Comparison of ENCODE assay signal across 8 cellular contexts in genomic region chr2:18559531-18559930, GRCh38. TPM values are rescaled to one million over a fixed set of nuclear protein-coding genes. Genes with fewer than 3 reads are reported as not detected.
DNase-seq lines count a peak whose midpoint lies in the region; ATAC-seq, FAIRE-seq and TF ChIP-seq lines count a peak whose summit lies in the region.

No MANE protein-coding gene starts in this region.

- DNase-seq in GM12892 (ENCODE audit: insufficient read length) (no peak), NB4 (ENCODE audit: low read depth) (no peak), dorsolateral prefrontal cortex (no peak), NCI-H446 (lab: John Stamatoyannopoulos, UW) (no peak)
- no peak for DNase-seq in natural killer cell treated with Interleukin-12 subunit alpha and Interleukin-12 subunit beta and Interleukin-15 and Interleukin-18, amount 100 ng/mL, for 72 hours (ENCODE audit: low spot score)

- H3K27me3 Mint-ChIP-seq in natural killer cell treated with Interleukin-12 subunit alpha and Interleukin-12 subunit beta and Interleukin-15 and Interleukin-18, amount 100 ng/mL, for 72 hours, result no peaks in the 10 kb centered on the region

- H3K4me1 Mint-ChIP-seq in natural killer cell treated with Interleukin-12 subunit alpha and Interleukin-12 subunit beta and Interleukin-15 and Interleukin-18, amount 100 ng/mL, for 72 hours (ENCODE audit: low read depth in 2 of 2), result peaks cover 19 to 21% of the 10 kb centered on the region in 2 donors

- no peak for TF ChIP-seq CTCF in NB4 (IDR thresholded peaks at IDR 0.05; ENCODE audit: low read depth, low read length)
- no peak for TF ChIP-seq CTCF in dorsolateral prefrontal cortex (IDR thresholded peaks at IDR 0.05 in 54 of 56, conservative IDR thresholded peaks at IDR 0.05 in 2 of 56; ENCODE audit: low read depth in 1 of 56, partially characterized antibody in 56 of 56)

- peaks cover 9% of the 10 kb centered on the region for H3K36me3 Mint-ChIP-seq in natural killer cell treated with Interleukin-12 subunit alpha and Interleukin-12 subunit beta and Interleukin-15 and Interleukin-18, amount 100 ng/mL, for 72 hours

- FAIRE-seq in GM12892 (lab: Jason Lieb, UNC), result peak; percentile 14

- peak overlapping the region; percentile 88 for H3K4me3 Mint-ChIP-seq in natural killer cell treated with Interleukin-12 subunit alpha and Interleukin-12 subunit beta and Interleukin-15 and Interleukin-18, amount 100 ng/mL, for 72 hours

- no peak for ATAC-seq in natural killer cell treated with Interleukin-12 subunit alpha and Interleukin-12 subunit beta and Interleukin-15 and Interleukin-18, amount 100 ng/mL, for 72 hours
- ATAC-seq in GM21723 (IDR thresholded peaks at IDR 0.05; ENCODE audit: unreplicated experiment), result no peak
- no peak for ATAC-seq in GM19351 (IDR thresholded peaks at IDR 0.05; ENCODE audit: unreplicated experiment)
- ATAC-seq in GM21786 (IDR thresholded peaks at IDR 0.05; ENCODE audit: unreplicated experiment), result no peak

- H3K27ac Mint-ChIP-seq in natural killer cell treated with Interleukin-12 subunit alpha and Interleukin-12 subunit beta and Interleukin-15 and Interleukin-18, amount 100 ng/mL, for 72 hours, result peak overlapping the region; percentile 84 to 94

- intact Hi-C loops in dorsolateral prefrontal cortex (cut with DNase I), result no loop called here

- no peaks in the 10 kb centered on the region for H3K27me3 ChIP-seq in dorsolateral prefrontal cortex

- peak overlapping the region in 55 of 59 donors; percentile 13 to 97 (median 91) for H3K27ac ChIP-seq in dorsolateral prefrontal cortex

- TF ChIP-seq POLR2A in GM12892 (IDR thresholded peaks at IDR 0.05; ENCODE audit: low read depth, low read length), result no peak
- TF ChIP-seq POLR2A in NB4 (IDR thresholded peaks at IDR 0.05; ENCODE audit: extremely low read depth, insufficient read length), result no peak

- H3K4me3 ChIP-seq in NB4 (ENCODE audit: low read depth, low read length) (peak overlapping the region; percentile 83), dorsolateral prefrontal cortex (peak overlapping the region; percentile 51 to 99 (median 83))

- H3K9me3 Mint-ChIP-seq in natural killer cell treated with Interleukin-12 subunit alpha and Interleukin-12 subunit beta and Interleukin-15 and Interleukin-18, amount 100 ng/mL, for 72 hours, result no peaks in the 10 kb centered on the region

RNA-seq across cellular contexts. Expression of gene RDH14, which starts 0.9 kb away (rescaled TPM):
- 21.5 TPM for polyA plus RNA-seq in GM12892 (2012; ENCODE audit: missing spikeins)
- total RNA-seq in dorsolateral prefrontal cortex, result 10 to 100 TPM; 10.3 to 25.2 (median 17.9) TPM
- 10 to 100 TPM; 10.2 to 14.7 TPM for total RNA-seq in natural killer cell treated with Interleukin-12 subunit alpha and Interleukin-12 subunit beta and Interleukin-15 and Interleukin-18, amount 100 ng/mL, for 72 hours

RNA-seq across cellular contexts. Expression of gene NT5C1B, which starts 29.8 kb away (rescaled TPM):
- polyA plus RNA-seq in GM12892 (2012; ENCODE audit: missing spikeins), result 0.19 TPM
- not detected for total RNA-seq in dorsolateral prefrontal cortex
- not detected for total RNA-seq in natural killer cell treated with Interleukin-12 subunit alpha and Interleukin-12 subunit beta and Interleukin-15 and Interleukin-18, amount 100 ng/mL, for 72 hours
